Comparison of ENCODE assay signal across 10 cellular contexts in the genomic region with DNA sequence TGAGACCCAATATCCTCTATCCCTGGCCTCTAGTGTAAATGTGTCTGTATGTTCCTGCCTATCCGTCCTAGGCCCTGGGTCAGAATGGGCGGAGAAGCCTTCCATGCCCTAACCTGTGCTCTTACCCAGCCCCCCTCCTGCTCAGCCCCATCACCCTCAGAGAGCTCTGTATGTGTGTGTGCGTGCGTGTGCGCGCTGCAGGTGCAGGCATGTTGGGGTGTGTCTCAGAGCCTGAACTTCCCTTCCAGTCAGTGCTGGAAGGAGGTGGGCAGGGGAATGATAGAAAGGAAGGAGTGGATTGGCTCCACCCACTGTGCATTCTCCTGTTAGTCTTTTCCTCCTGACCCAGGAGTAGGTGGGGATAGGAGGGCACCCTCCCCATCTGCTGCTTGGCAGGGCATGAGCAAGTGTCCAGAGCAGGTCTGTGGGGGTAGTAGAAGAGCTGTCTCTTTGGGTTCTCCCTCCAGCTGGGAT. TPM values are rescaled to one million over a fixed set of nuclear protein-coding genes. Genes with fewer than 3 reads are reported as not detected.
DNase-seq lines count a peak whose midpoint lies in the region; ATAC-seq and TF ChIP-seq lines count a peak whose summit lies in the region.
"Had no signal": no experiment of that assay in that cellular context is flagged by ENCODE, and none has a peak within 500 bp of the region (broad histone marks: within the 10 kb centered on the region; RNA-seq: fewer than 3 reads in every experiment).

No MANE protein-coding gene starts in this region.

- peak overlapping the region; percentile 5 to 67 for H3K27ac ChIP-seq in breast epithelium
- no peak overlapping the region for H3K27ac ChIP-seq in neural progenitor cell
- H3K27ac ChIP-seq: KMS-11 had no signal

- peaks cover 7% of the 10 kb centered on the region for H3K27me3 Mint-ChIP-seq in neural progenitor cell (ENCODE audit: insufficient read depth, low read depth)

- H3K9ac ChIP-seq in neural progenitor cell: no peak overlapping the region
- H3K9ac ChIP-seq: KMS-11 had no signal

- H3F3A ChIP-seq in neural progenitor cell (ENCODE audit: low read depth): peaks cover 11% of the 10 kb centered on the region

- H3K4me3 Mint-ChIP-seq in neural progenitor cell: peak overlapping the region; percentile 20

- H3K9me3 ChIP-seq in breast epithelium: no peaks in the 10 kb centered on the region
- no peaks in the 10 kb centered on the region for H3K9me3 ChIP-seq in neural progenitor cell (ENCODE audit: low read depth)

- H3K36me3 Mint-ChIP-seq in neural progenitor cell: peaks cover 27% of the 10 kb centered on the region

- no peaks in the 10 kb centered on the region for H3K9me3 Mint-ChIP-seq in neural progenitor cell

- peaks cover 7% of the 10 kb centered on the region for H3K79me2 ChIP-seq in neural progenitor cell (ENCODE audit: low read depth)

- TF ChIP-seq CTCF in breast epithelium (IDR thresholded peaks at IDR 0.05): no peak
- TF ChIP-seq CTCF in neural progenitor cell (IDR thresholded peaks at IDR 0.05): no peak

- no peak for TF ChIP-seq POLR2A in breast epithelium (IDR thresholded peaks at IDR 0.05)

- peaks cover 3 to 14% of the 10 kb centered on the region in 2 donors for H3K4me1 ChIP-seq in breast epithelium
- H3K4me1 ChIP-seq in neural progenitor cell: peaks cover 10% of the 10 kb centered on the region

- peaks cover 44% of the 10 kb centered on the region for H3K4me1 Mint-ChIP-seq in neural progenitor cell

- H3K27ac Mint-ChIP-seq in neural progenitor cell: peak overlapping the region; percentile 87

- no peak for ATAC-seq in HG03108 (IDR thresholded peaks at IDR 0.05; ENCODE audit: unreplicated experiment)
- ATAC-seq: right cardiac atrium had no signal

- intact Hi-C loops in breast epithelium (cut with DNase I; ENCODE audit: low total_unique reads): no loop called here

- H3K27me3 ChIP-seq in breast epithelium: no peaks in the 10 kb centered on the region
- H3K27me3 ChIP-seq in neural progenitor cell: no peaks in the 10 kb centered on the region

- DNase-seq in ELR (ENCODE audit: low read depth) (peak; percentile 15), NCI-H1105 (lab: John Stamatoyannopoulos, UW) (peak; percentile 63), breast epithelium (ENCODE audit: low spot score in 2 of 2) (peak in 1 of 2 donors; percentile 74), neural progenitor cell (ENCODE audit: low spot score) (no peak), cerebellar nuclear complex (lab: John Stamatoyannopoulos, UW) (no peak), DMS53 (lab: John Stamatoyannopoulos, UW) (no peak), medulla oblongata (ENCODE audit: extremely low spot score) (no peak)

- H4K20me1 ChIP-seq in neural progenitor cell (ENCODE audit: low read depth): peaks cover 22% of the 10 kb centered on the region

- no peak overlapping the region for H2AFZ ChIP-seq in neural progenitor cell (replicated peaks)

- no peak overlapping the region for H3K4me3 ChIP-seq in breast epithelium
- no peak overlapping the region for H3K4me3 ChIP-seq in neural progenitor cell

- no peak overlapping the region for H3K4me2 ChIP-seq in neural progenitor cell
- H3K4me2 ChIP-seq: KMS-11 had no signal

- H3K36me3 ChIP-seq in breast epithelium (no peaks in the 10 kb centered on the region), neural progenitor cell (no peaks in the 10 kb centered on the region)

RNA-seq across cellular contexts. Expression of a gene that starts 7.2 kb away (rescaled TPM):
- total RNA-seq in breast epithelium (10 to 100 TPM in 2 of 3 donors, 1 to 10 TPM in 1; 9.0 to 33.2 (median 24.6) TPM), neural progenitor cell (ENCODE audit: low replicate concordance) (19.8 and 41.3 TPM in 2 replicates)

RNA-seq across cellular contexts. Expression of a gene that starts 15.0 kb away (rescaled TPM):
- total RNA-seq in breast epithelium: 100 to 1,000 TPM; 139 to 147 (median 146) TPM
- 12.9 and 21.6 TPM in 2 replicates for total RNA-seq in neural progenitor cell (ENCODE audit: low replicate concordance)

RNA-seq across cellular contexts. Expression of a gene that starts 17.5 kb away (rescaled TPM):
- 10 to 100 TPM in 2 of 3 donors, 1 to 10 TPM in 1; 6.9 to 13.3 (median 10.9) TPM for total RNA-seq in breast epithelium
- 55.3 and 72.0 TPM in 2 replicates for total RNA-seq in neural progenitor cell (ENCODE audit: low replicate concordance)

RNA-seq across cellular contexts. Expression of a gene that starts 32.1 kb away (rescaled TPM):
- 100 to 1,000 TPM; 102 to 894 (median 240) TPM for total RNA-seq in breast epithelium
- 13.9 and 31.9 TPM in 2 replicates for total RNA-seq in neural progenitor cell (ENCODE audit: low replicate concordance)

RNA-seq across cellular contexts. Expression of a gene that starts 46.2 kb away (rescaled TPM):
- 1 to 10 TPM in 1 of 3 donors, under 1 TPM in 2; 0.15 to 2.2 (median 0.98) TPM for total RNA-seq in breast epithelium
- 0.19 TPM in 1 of 2 replicates, not detected in the other for total RNA-seq in neural progenitor cell (ENCODE audit: low replicate concordance)

Comparison
In these comparisons a context has a peak if more than half of its experiments do, and no peak if none do; other contexts are left out.
1. DNase-seq: peak in ELR (single experiment) and NCI-H1105 (single experiment); none in neural progenitor cell (single experiment), cerebellar nuclear complex (0 of 2), DMS53 (single experiment) and medulla oblongata (single experiment).